ENCODE assay signal across 8 cellular contexts in the genomic region with DNA sequence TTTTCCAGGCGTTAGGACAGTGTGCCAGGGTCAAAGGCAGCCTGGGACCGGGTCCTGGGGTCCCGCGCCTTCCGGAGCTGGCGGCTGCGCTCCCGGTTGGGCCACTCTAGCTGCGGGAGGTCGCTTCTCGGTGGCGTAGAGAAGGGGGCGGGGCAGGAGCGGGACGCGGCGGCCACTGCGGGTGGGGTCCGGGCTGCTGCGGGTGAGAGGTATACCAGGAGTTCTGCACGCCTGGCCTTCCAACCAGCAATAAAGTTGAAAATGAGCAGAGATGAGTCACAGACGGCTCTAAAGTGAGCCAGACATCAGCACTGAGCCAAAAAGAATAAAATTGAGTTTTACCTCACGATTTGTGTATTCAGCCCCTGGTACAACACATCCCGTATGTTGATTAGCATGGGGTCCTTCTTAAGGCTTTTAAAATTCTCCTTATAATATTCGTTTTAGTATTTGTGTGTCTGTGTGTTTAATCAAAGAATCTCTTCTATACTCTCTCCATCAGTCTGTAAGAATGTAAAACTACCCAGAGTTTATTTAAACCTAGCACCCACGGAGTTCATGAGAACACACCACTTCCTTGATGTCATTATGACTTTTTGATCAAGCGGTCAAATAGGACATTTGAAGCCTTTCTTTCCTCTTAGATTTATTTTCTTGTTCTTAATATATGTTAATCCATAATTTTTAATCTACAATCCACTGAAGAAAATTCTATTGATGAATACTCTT. TPM values are rescaled to one million over a fixed set of nuclear protein-coding genes. Genes with fewer than 3 reads are reported as not detected.
A peak's percentile ranks its signal among the peaks of the same experiment; 100 is the strongest.
DNase-seq lines count a peak whose midpoint lies in the region; FAIRE-seq and TF ChIP-seq lines count a peak whose summit lies in the region.
"Had no signal": no experiment of that assay in that cellular context is flagged by ENCODE, and none has a peak within 500 bp of the region (broad histone marks: within the 10 kb centered on the region; RNA-seq: fewer than 3 reads in every experiment).

A gene (minus strand): TSS at position 108 of the 729 bp plus-strand sequence. CDS start 107 bp downstream, at position 1.

- H3K36me3 ChIP-seq in HEK293 (ENCODE audit: control insufficient read depth in 2 of 2, insufficient read depth in 1 of 2, low read length in 2 of 2) (no peaks in the 10 kb centered on the region), small intestine (ENCODE audit: control insufficient read depth in 2 of 2, insufficient read depth in 2 of 2, low read length in 2 of 2) (no peaks in the 10 kb centered on the region)

- H3K4me1 ChIP-seq in HEK293 (ENCODE audit: control insufficient read depth, insufficient read depth, low read length) (0 out of 2 replicates have a peak, but pooled peaks cover 3% of the 10 kb centered on the region), small intestine (ENCODE audit: control insufficient read depth in 2 of 2, insufficient read depth in 1 of 2, low read depth in 1 of 2, low read length in 1 of 2) (peaks cover 0 to 4% of the 10 kb centered on the region in 2 donors)

- CTCF ChIA-PET in HEK293 (lab: Yijun Ruan, JAX) = interaction anchor here (0.7 kb wide), 1 partner anchor 97 kb away, joined by 4 read pairs; a partner anchor contains a TSS

- WGBS in small intestine, 3 donors = 6 to 11% (median 11%) methylated on average over 27 of the region's 27 CpGs

- POLR2A ChIA-PET in HEK293 (lab: Yijun Ruan, JAX) = interaction anchor here (1.6 kb wide), 1 partner anchor 39 kb away, joined by 6 read pairs; a partner anchor contains a TSS

- H3K9me3 ChIP-seq in HEK293 (ENCODE audit: control insufficient read depth, insufficient read depth, low read depth, low read length) (no peaks in the 10 kb centered on the region), iPS-18c (ENCODE audit: control insufficient read depth, insufficient read depth, low read length) (no peaks in the 10 kb centered on the region), small intestine (ENCODE audit: control insufficient read depth, low read depth) (no peaks in the 10 kb centered on the region)

- TF ChIP-seq CTCF in HEK293 (tag by site-specific recombination; IDR thresholded peaks at IDR 0.05) = no peak
- no peak for TF ChIP-seq CTCF in astrocyte of the cerebellum (IDR thresholded peaks at IDR 0.05; ENCODE audit: low read depth, low read length, missing control alignments)

- no peak for FAIRE-seq in small intestine (lab: Jason Lieb, UNC)
- FAIRE-seq: TTC549 had no signal

- in situ Hi-C loops in astrocyte of the cerebellum (cut with HindIII; ENCODE audit: low sequenced_read_pairs) = no loop called here

- H3K27ac ChIP-seq in HEK293 (ENCODE audit: extremely low read depth, low read depth, low read length) = peak within 1 kb of the TSS; percentile 42; the same call in 1 of the 2 replicates
- H3K27ac ChIP-seq in small intestine (ENCODE audit: low read depth in 1 of 2, low read length in 1 of 2) = no peak within 1 kb of the TSS

- H3K4me3 ChIP-seq in HEK293 (ENCODE audit: low read depth, low read length) (peak within 1 kb of the TSS; percentile 50), astrocyte of the cerebellum (ENCODE audit: low read depth, low read length) (peak within 1 kb of the TSS; percentile 38), iPS-18c (ENCODE audit: insufficient read depth, low read depth, low read length) (peak within 1 kb of the TSS; percentile 29; the same call in 1 of the 2 replicates), small intestine (ENCODE audit: low read depth in 1 of 2, low read length in 2 of 2) (peak within 1 kb of the TSS in 1 of 2 donors; percentile 22)

- DNase-seq in OCI-M2 (lab: John Stamatoyannopoulos, UW; ENCODE audit: unreplicated experiment) (peak; percentile 29), astrocyte of the cerebellum (ENCODE audit: low read depth) (peak; percentile 29), small intestine (peak; percentile 35), HK-2 (ENCODE audit: unreplicated experiment) (no peak), DMS114 treated with DMSO at 0.1 percent for 48 hours (lab: John Stamatoyannopoulos, UW; ENCODE audit: unreplicated experiment) (no peak)

- peaks cover 0 to 2% of the 10 kb centered on the region in 2 donors for H3K27me3 ChIP-seq in small intestine (ENCODE audit: control insufficient read depth in 2 of 2, insufficient read depth in 2 of 2, low read length in 2 of 2)

TF ChIP-seq in HEK293, 187 proteins besides CTCF, POLR2A, EP300 and RAD21 (continues in another document):
- TF ChIP-seq ZNF140 (tag by site-specific recombination; IDR thresholded peaks at IDR 0.05) (no peak), GLIS1 (tag by site-specific recombination; IDR thresholded peaks at IDR 0.05) (peak; percentile 82), ZNF335 (tag by site-specific recombination; conservative IDR thresholded peaks at IDR 0.05) (peak; percentile 48; the same call in 1 of the 2 replicates), ZNF777 (tag by site-specific recombination; IDR thresholded peaks at IDR 0.05; ENCODE audit: borderline replicate concordance) (no peak), SETDB1 (IDR thresholded peaks at IDR 0.05; ENCODE audit: insufficient read length, low read length) (no peak), ZNF350 (tag by site-specific recombination; IDR thresholded peaks at IDR 0.05) (no peak), ZNF354C (tag by site-specific recombination; IDR thresholded peaks at IDR 0.05; ENCODE audit: borderline replicate concordance, low read depth) (no peak), SP7 (tag by site-specific recombination; IDR thresholded peaks at IDR 0.05) (0 out of 2 replicates have a peak, but pooled peaks have one; percentile 24), ZNF394 (tag by site-specific recombination; IDR thresholded peaks at IDR 0.05; ENCODE audit: borderline replicate concordance) (peak; percentile 44; the same call in 1 of the 2 replicates), ZNF629 (tag by site-specific recombination; IDR thresholded peaks at IDR 0.05) (peak; percentile 40), ZNF585B (tag by site-specific recombination; IDR thresholded peaks at IDR 0.05) (no peak), KLF16 (tag by site-specific recombination; IDR thresholded peaks at IDR 0.05) (peak; percentile 72)
- TF ChIP-seq, protein P1, sequence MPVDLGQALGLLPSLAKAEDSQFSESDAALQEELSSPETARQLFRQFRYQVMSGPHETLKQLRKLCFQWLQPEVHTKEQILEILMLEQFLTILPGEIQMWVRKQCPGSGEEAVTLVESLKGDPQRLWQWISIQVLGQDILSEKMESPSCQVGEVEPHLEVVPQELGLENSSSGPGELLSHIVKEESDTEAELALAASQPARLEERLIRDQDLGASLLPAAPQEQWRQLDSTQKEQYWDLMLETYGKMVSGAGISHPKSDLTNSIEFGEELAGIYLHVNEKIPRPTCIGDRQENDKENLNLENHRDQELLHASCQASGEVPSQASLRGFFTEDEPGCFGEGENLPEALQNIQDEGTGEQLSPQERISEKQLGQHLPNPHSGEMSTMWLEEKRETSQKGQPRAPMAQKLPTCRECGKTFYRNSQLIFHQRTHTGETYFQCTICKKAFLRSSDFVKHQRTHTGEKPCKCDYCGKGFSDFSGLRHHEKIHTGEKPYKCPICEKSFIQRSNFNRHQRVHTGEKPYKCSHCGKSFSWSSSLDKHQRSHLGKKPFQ (tag by site-specific recombination; IDR thresholded peaks at IDR 0.05) = no peak
- TF ChIP-seq, protein P2, sequence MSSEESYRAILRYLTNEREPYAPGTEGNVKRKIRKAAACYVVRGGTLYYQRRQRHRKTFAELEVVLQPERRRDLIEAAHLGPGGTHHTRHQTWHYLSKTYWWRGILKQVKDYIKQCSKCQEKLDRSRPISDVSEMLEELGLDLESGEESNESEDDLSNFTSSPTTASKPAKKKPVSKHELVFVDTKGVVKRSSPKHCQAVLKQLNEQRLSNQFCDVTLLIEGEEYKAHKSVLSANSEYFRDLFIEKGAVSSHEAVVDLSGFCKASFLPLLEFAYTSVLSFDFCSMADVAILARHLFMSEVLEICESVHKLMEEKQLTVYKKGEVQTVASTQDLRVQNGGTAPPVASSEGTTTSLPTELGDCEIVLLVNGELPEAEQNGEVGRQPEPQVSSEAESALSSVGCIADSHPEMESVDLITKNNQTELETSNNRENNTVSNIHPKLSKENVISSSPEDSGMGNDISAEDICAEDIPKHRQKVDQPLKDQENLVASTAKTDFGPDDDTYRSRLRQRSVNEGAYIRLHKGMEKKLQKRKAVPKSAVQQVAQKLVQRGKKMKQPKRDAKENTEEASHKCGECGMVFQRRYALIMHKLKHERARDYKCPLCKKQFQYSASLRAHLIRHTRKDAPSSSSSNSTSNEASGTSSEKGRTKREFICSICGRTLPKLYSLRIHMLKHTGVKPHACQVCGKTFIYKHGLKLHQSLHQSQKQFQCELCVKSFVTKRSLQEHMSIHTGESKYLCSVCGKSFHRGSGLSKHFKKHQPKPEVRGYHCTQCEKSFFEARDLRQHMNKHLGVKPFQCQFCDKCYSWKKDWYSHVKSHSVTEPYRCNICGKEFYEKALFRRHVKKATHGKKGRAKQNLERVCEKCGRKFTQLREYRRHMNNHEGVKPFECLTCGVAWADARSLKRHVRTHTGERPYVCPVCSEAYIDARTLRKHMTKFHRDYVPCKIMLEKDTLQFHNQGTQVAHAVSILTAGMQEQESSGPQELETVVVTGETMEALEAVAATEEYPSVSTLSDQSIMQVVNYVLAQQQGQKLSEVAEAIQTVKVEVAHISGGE (tag by site-specific recombination; conservative IDR thresholded peaks at IDR 0.05; ENCODE audit: low read depth) = peak; percentile 61; the same call in 1 of the 2 replicates
- TF ChIP-seq, protein P3, sequence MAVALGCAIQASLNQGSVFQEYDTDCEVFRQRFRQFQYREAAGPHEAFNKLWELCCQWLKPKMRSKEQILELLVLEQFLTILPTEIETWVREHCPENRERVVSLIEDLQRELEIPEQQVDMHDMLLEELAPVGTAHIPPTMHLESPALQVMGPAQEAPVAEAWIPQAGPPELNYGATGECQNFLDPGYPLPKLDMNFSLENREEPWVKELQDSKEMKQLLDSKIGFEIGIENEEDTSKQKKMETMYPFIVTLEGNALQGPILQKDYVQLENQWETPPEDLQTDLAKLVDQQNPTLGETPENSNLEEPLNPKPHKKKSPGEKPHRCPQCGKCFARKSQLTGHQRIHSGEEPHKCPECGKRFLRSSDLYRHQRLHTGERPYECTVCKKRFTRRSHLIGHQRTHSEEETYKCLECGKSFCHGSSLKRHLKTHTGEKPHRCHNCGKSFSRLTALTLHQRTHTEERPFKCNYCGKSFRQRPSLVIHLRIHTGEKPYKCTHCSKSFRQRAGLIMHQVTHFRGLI (tag by site-specific recombination; IDR thresholded peaks at IDR 0.05) = peak; percentile 66
- TF ChIP-seq, protein P4, sequence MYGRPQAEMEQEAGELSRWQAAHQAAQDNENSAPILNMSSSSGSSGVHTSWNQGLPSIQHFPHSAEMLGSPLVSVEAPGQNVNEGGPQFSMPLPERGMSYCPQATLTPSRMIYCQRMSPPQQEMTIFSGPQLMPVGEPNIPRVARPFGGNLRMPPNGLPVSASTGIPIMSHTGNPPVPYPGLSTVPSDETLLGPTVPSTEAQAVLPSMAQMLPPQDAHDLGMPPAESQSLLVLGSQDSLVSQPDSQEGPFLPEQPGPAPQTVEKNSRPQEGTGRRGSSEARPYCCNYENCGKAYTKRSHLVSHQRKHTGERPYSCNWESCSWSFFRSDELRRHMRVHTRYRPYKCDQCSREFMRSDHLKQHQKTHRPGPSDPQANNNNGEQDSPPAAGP (tag by site-specific recombination; IDR thresholded peaks at IDR 0.05) = no peak

RNA-seq across cellular contexts. Expression of the gene that starts here (rescaled TPM):
- polyA plus RNA-seq in small intestine = under 1 TPM in 1 of 3 donors, not detected in 2; 0.37 TPM

Comparison
In these comparisons a context has a peak if more than half of its experiments do, and no peak if none do; other contexts are left out.
1. Peak in DNase-seq in small intestine; RNA of the gene not detected or under 1 TPM.
2. DNase-seq: peak in OCI-M2 (single experiment) and astrocyte of the cerebellum (single experiment); none in HK-2 (single experiment) and DMS114 treated with DMSO at 0.1 percent for 48 hours (single experiment).